In the genomic region with DNA sequence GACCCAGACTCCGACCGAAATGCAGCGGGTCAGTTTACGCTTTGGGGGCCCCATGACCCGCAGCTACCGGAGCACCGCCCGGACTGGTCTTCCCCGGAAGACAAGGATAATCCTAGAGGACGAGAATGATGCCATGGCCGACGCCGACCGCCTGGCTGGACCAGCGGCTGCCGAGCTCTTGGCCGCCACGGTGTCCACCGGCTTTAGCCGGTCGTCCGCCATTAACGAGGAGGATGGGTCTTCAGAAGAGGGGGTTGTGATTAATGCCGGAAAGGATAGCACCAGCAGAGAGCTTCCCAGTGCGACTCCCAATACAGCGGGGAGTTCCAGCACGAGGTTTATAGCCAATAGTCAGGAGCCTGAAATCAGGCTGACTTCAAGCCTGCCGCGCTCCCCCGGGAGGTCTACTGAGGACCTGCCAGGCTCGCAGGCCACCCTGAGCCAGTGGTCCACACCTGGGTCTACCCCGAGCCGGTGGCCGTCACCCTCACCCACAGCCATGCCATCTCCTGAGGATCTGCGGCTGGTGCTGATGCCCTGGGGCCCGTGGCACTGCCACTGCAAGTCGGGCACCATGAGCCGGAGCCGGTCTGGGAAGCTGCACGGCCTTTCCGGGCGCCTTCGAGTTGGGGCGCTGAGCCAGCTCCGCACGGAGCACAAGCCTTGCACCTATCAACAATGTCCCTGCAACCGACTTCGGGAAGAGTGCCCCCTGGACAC, we compare ENCODE assay signal across 2 cellular contexts.
TF ChIP-seq lines count a peak whose summit lies in the region.

No MANE protein-coding gene starts in this region.

TF ChIP-seq in GM23338, 12 proteins besides CTCF, POLR2A, EP300 and RAD21:
- TF ChIP-seq JUNB (IDR thresholded peaks at IDR 0.05; ENCODE audit: unreplicated experiment) (no peak), REST (IDR thresholded peaks at IDR 0.05; ENCODE audit: unreplicated experiment) (no peak), ZNF331 (CRISPR knock-in tag; IDR thresholded peaks at IDR 0.05; ENCODE audit: low read depth) (no peak), NANOG (IDR thresholded peaks at IDR 0.05; ENCODE audit: borderline replicate concordance) (no peak), POLR2AphosphoS5 (IDR thresholded peaks at IDR 0.05; ENCODE audit: low read depth) (peak; percentile 48), CREB1 (CRISPR knock-in tag; IDR thresholded peaks at IDR 0.05; ENCODE audit: low read depth) (no peak)
- TF ChIP-seq, protein P1, sequence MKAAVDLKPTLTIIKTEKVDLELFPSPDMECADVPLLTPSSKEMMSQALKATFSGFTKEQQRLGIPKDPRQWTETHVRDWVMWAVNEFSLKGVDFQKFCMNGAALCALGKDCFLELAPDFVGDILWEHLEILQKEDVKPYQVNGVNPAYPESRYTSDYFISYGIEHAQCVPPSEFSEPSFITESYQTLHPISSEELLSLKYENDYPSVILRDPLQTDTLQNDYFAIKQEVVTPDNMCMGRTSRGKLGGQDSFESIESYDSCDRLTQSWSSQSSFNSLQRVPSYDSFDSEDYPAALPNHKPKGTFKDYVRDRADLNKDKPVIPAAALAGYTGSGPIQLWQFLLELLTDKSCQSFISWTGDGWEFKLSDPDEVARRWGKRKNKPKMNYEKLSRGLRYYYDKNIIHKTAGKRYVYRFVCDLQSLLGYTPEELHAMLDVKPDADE (IDR thresholded peaks at IDR 0.05): no peak

TF ChIP-seq in K562, 482 proteins besides CTCF, POLR2A, EP300 and RAD21 (continues in another document):
- TF ChIP-seq, protein P1 (conservative IDR thresholded peaks at IDR 0.05; ENCODE audit: control insufficient read depth, low read depth, low read length): no peak
- TF ChIP-seq ZNF217 (CRISPR knock-in tag; IDR thresholded peaks at IDR 0.05): no peak
- no peak for TF ChIP-seq EGR1 (conservative IDR thresholded peaks at IDR 0.05)
- no peak for TF ChIP-seq ZFP30 (CRISPR knock-in tag; IDR thresholded peaks at IDR 0.05; ENCODE audit: borderline replicate concordance)
- TF ChIP-seq TEAD4 (IDR thresholded peaks at IDR 0.05; ENCODE audit: low read length): no peak
- TF ChIP-seq TEAD4 (CRISPR knock-in tag; IDR thresholded peaks at IDR 0.05; ENCODE audit: borderline replicate concordance): 0 out of 2 replicates have a peak, but pooled peaks have one; percentile 19
- TF ChIP-seq SP1 (CRISPR knock-in tag; IDR thresholded peaks at IDR 0.05): no peak
- no peak for TF ChIP-seq LARP7 (IDR thresholded peaks at IDR 0.05)
- TF ChIP-seq GATAD2B (IDR thresholded peaks at IDR 0.05; ENCODE audit: borderline replicate concordance): no peak
- no peak for TF ChIP-seq MED1 (CRISPR knock-in tag; IDR thresholded peaks at IDR 0.05; ENCODE audit: borderline replicate concordance)
- TF ChIP-seq, protein P2, sequence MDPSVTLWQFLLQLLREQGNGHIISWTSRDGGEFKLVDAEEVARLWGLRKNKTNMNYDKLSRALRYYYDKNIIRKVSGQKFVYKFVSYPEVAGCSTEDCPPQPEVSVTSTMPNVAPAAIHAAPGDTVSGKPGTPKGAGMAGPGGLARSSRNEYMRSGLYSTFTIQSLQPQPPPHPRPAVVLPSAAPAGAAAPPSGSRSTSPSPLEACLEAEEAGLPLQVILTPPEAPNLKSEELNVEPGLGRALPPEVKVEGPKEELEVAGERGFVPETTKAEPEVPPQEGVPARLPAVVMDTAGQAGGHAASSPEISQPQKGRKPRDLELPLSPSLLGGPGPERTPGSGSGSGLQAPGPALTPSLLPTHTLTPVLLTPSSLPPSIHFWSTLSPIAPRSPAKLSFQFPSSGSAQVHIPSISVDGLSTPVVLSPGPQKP (CRISPR knock-in tag; IDR thresholded peaks at IDR 0.05): no peak
- TF ChIP-seq, protein P3, sequence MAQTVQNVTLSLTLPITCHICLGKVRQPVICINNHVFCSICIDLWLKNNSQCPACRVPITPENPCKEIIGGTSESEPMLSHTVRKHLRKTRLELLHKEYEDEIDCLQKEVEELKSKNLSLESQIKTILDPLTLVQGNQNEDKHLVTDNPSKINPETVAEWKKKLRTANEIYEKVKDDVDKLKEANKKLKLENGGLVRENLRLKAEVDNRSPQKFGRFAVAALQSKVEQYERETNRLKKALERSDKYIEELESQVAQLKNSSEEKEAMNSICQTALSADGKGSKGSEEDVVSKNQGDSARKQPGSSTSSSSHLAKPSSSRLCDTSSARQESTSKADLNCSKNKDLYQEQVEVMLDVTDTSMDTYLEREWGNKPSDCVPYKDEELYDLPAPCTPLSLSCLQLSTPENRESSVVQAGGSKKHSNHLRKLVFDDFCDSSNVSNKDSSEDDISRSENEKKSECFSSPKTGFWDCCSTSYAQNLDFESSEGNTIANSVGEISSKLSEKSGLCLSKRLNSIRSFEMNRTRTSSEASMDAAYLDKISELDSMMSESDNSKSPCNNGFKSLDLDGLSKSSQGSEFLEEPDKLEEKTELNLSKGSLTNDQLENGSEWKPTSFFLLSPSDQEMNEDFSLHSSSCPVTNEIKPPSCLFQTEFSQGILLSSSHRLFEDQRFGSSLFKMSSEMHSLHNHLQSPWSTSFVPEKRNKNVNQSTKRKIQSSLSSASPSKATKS (CRISPR knock-in tag; IDR thresholded peaks at IDR 0.05): no peak; the same call in 1 of the 2 replicates
- no peak for TF ChIP-seq ATF4 (CRISPR knock-in tag; IDR thresholded peaks at IDR 0.05)
- TF ChIP-seq, protein P4, sequence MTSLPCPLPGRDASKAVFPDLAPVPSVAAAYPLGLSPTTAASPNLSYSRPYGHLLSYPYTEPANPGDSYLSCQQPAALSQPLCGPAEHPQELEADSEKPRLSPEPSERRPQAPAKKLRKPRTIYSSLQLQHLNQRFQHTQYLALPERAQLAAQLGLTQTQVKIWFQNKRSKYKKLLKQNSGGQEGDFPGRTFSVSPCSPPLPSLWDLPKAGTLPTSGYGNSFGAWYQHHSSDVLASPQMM (CRISPR knock-in tag; IDR thresholded peaks at IDR 0.05): no peak
- TF ChIP-seq CEBPZ (IDR thresholded peaks at IDR 0.05; ENCODE audit: borderline replicate concordance, low read depth, low read length): no peak
- no peak; the same call in 1 of the 2 replicates for TF ChIP-seq PHF8 (IDR thresholded peaks at IDR 0.05; ENCODE audit: borderline replicate concordance, low read length)
- TF ChIP-seq ZSCAN29 (IDR thresholded peaks at IDR 0.05): no peak
- TF ChIP-seq SP2 (IDR thresholded peaks at IDR 0.05; ENCODE audit: extremely low read depth, low read depth, low read length, poor library complexity, severe bottlenecking): no peak
- no peak for TF ChIP-seq HDAC6 (IDR thresholded peaks at IDR 0.05; ENCODE audit: low read depth, low read length)
- peak; percentile 77 for TF ChIP-seq RBM22 (IDR thresholded peaks at IDR 0.05; ENCODE audit: low read depth, low read length, poor library complexity, severe bottlenecking)
- TF ChIP-seq MYC (IDR thresholded peaks at IDR 0.05; ENCODE audit: low read depth, low read length): no peak
- TF ChIP-seq MYC (CRISPR knock-in tag; IDR thresholded peaks at IDR 0.05; ENCODE audit: borderline replicate concordance, low read depth): 0 out of 2 replicates have a peak, but pooled peaks have one; percentile 55
- 0 out of 4 replicates have a peak, but pooled peaks of 1 of the 2 experiments have one; percentile 30 for TF ChIP-seq FOXA3 (CRISPR knock-in tag; conservative IDR thresholded peaks at IDR 0.05 in 1 of 2, IDR thresholded peaks at IDR 0.05 in 1 of 2)
- TF ChIP-seq, protein P5, sequence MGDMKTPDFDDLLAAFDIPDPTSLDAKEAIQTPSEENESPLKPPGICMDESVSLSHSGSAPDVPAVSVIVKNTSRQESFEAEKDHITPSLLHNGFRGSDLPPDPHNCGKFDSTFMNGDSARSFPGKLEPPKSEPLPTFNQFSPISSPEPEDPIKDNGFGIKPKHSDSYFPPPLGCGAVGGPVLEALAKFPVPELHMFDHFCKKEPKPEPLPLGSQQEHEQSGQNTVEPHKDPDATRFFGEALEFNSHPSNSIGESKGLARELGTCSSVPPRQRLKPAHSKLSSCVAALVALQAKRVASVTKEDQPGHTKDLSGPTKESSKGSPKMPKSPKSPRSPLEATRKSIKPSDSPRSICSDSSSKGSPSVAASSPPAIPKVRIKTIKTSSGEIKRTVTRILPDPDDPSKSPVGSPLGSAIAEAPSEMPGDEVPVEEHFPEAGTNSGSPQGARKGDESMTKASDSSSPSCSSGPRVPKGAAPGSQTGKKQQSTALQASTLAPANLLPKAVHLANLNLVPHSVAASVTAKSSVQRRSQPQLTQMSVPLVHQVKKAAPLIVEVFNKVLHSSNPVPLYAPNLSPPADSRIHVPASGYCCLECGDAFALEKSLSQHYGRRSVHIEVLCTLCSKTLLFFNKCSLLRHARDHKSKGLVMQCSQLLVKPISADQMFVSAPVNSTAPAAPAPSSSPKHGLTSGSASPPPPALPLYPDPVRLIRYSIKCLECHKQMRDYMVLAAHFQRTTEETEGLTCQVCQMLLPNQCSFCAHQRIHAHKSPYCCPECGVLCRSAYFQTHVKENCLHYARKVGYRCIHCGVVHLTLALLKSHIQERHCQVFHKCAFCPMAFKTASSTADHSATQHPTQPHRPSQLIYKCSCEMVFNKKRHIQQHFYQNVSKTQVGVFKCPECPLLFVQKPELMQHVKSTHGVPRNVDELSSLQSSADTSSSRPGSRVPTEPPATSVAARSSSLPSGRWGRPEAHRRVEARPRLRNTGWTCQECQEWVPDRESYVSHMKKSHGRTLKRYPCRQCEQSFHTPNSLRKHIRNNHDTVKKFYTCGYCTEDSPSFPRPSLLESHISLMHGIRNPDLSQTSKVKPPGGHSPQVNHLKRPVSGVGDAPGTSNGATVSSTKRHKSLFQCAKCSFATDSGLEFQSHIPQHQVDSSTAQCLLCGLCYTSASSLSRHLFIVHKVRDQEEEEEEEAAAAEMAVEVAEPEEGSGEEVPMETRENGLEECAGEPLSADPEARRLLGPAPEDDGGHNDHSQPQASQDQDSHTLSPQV (IDR thresholded peaks at IDR 0.05): peak; percentile 37; the same call in 1 of the 2 replicates
- no peak for TF ChIP-seq SRSF3 (IDR thresholded peaks at IDR 0.05; ENCODE audit: insufficient read depth, low read length)
- peak in 1 of 3 experiments; percentile 46 for TF ChIP-seq YY1 (IDR thresholded peaks at IDR 0.05; ENCODE audit: borderline replicate concordance in 1 of 3, control insufficient read depth in 1 of 3, extremely low read depth in 1 of 3, insufficient read depth in 3 of 3, insufficient read length in 1 of 3, insufficient replicate concordance in 2 of 3, low read depth in 1 of 3, low read length in 2 of 3)
- TF ChIP-seq VEZF1 (CRISPR knock-in tag; IDR thresholded peaks at IDR 0.05): no peak
- no peak for TF ChIP-seq WHSC1 (IDR thresholded peaks at IDR 0.05; ENCODE audit: low read length)
- TF ChIP-seq FOXK1 (CRISPR knock-in tag; IDR thresholded peaks at IDR 0.05; ENCODE audit: borderline replicate concordance): 0 out of 2 replicates have a peak, but pooled peaks have one; percentile 9
- peak; percentile 33 for TF ChIP-seq CCNT2 (IDR thresholded peaks at IDR 0.05; ENCODE audit: borderline replicate concordance, extremely low read depth, insufficient read length, low read depth, low read length)
- no peak for TF ChIP-seq HDGF (IDR thresholded peaks at IDR 0.05)
- TF ChIP-seq L3MBTL2 (IDR thresholded peaks at IDR 0.05): peak; percentile 68
- no peak for TF ChIP-seq NBN (IDR thresholded peaks at IDR 0.05; ENCODE audit: low read depth)
- no peak for TF ChIP-seq BRF1 (IDR thresholded peaks at IDR 0.05; ENCODE audit: borderline replicate concordance, extremely low read depth, insufficient read length)
- TF ChIP-seq ZNF830 (CRISPR knock-in tag; IDR thresholded peaks at IDR 0.05): no peak
- TF ChIP-seq ZNF316 (IDR thresholded peaks at IDR 0.05): no peak
- TF ChIP-seq CREM (IDR thresholded peaks at IDR 0.05; ENCODE audit: low read depth): no peak
- no peak for TF ChIP-seq ASH1L (IDR thresholded peaks at IDR 0.05; ENCODE audit: borderline replicate concordance, low read depth, partially characterized antibody)
